13 cellular contexts compared by ENCODE assay signal in the genomic region with DNA sequence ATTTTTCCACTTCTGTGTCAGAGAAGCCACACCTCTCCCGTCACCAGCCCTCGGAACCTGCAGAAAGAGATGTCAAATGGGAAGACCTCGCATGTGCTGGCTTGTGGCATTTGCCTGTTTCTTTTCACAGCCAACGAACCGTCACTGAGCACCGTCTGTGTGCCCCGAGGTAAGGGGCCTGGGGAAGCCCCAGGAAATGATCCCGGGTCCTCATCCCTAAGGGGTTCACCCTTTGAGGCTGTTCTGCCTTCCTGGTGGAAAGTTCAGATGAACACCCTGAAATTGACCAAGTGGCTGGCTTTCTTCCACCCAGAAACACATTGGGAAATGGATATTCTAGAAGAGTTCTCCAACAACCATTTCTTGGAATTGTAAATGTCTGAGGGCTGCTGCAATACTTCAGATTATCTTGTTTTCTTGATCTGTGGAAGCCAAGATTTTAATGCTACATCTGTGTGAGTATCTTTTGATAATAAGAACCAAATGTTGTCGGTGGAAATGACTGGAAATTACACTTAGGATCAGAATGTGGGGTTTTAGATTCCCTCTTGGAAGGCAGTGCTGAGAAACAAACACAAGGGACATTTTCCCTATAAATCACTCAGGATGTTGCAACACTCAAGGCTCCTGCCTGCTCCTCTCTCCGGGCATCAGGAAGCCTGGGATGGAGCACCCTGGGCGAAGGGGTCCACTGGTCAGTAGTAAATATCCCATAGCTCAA. TPM values are rescaled to one million over a fixed set of nuclear protein-coding genes. Genes with fewer than 3 reads are reported as not detected.
DNase-seq lines count a peak whose midpoint lies in the region; ATAC-seq, FAIRE-seq and TF ChIP-seq lines count a peak whose summit lies in the region.
"Had no signal": no experiment of that assay in that cellular context is flagged by ENCODE, and none has a peak within 500 bp of the region (broad histone marks: within the 10 kb centered on the region; RNA-seq: fewer than 3 reads in every experiment).

No MANE protein-coding gene starts in this region.

- no peak for FAIRE-seq in small intestine (lab: Jason Lieb, UNC)

- POLR2A ChIA-PET in PC-9 (lab: Charles Lee; ENCODE audit: unreplicated experiment) = no interaction called here

- H3K36me3 Mint-ChIP-seq in stimulated activated naive B cell treated with anti-CD40 and anti-IgM and Interleukin-4, amounts not matched to agents 10 μg/mL and 1 μg/mL and 100 μg/mL, for 72 hours = no peaks in the 10 kb centered on the region
- H3K36me3 Mint-ChIP-seq: CD14-positive monocyte had no signal

- no peak overlapping the region for H3K27ac Mint-ChIP-seq in stimulated activated naive B cell treated with anti-CD40 and anti-IgM and Interleukin-4, amounts not matched to agents 10 μg/mL and 1 μg/mL and 100 μg/mL, for 72 hours
- H3K27ac Mint-ChIP-seq: CD14-positive monocyte had no signal

- no peaks in the 10 kb centered on the region for H3K79me2 ChIP-seq in PC-9 (ENCODE audit: low read depth)

- no TSS peak for BruUV-seq in PC-9 (replicated peaks; lab: Mats Ljungman, UMichigan)

- TF ChIP-seq POLR2A in gastrocnemius medialis (IDR thresholded peaks at IDR 0.05) = no peak

- no peak overlapping the region for H2AFZ ChIP-seq in PC-9

- no peak overlapping the region for H3K4me3 Mint-ChIP-seq in stimulated activated naive B cell treated with anti-CD40 and anti-IgM and Interleukin-4, amounts not matched to agents 10 μg/mL and 1 μg/mL and 100 μg/mL, for 72 hours
- H3K4me3 Mint-ChIP-seq: CD14-positive monocyte had no signal

- peak; percentile 99 for DNase-seq in EH (ENCODE audit: low read depth)
- peak in 1 of 2 donors; percentile 76 for DNase-seq in ascending aorta (ENCODE audit: low spot score in 2 of 2)
- no peak for DNase-seq in left ventricle myocardium inferior
- DNase-seq in gastrocnemius medialis = peak in 1 of 2 donors; percentile 36
- DNase-seq in small intestine = no peak
- no peak for DNase-seq in PC-9
- no peak for DNase-seq in CD1c-positive myeloid dendritic cell (ENCODE audit: extremely low spot score)
- DNase-seq in stimulated activated naive B cell treated with anti-CD40 and anti-IgM and Interleukin-4, amounts not matched to agents 10 μg/mL and 1 μg/mL and 100 μg/mL, for 72 hours = no peak
- DNase-seq: activated naive CD4-positive, alpha-beta T cell treated with anti-CD3 and anti-CD28 coated beads, Interleukin-2, amount 50 U/mL, for 16 hours; kidney glomerular epithelial cell; NCI-H1048; NCI-H526 treated with DMSO at 0.1 percent for 48 hours had no signal

- 0 out of 2 replicates have a peak, but pooled peaks cover 3% of the 10 kb centered on the region for H3F3A ChIP-seq in PC-9 (ENCODE audit: insufficient read depth, low read depth)

- no peaks in the 10 kb centered on the region for H4K20me1 ChIP-seq in PC-9 (ENCODE audit: insufficient read depth)

- peaks cover 15 to 25% of the 10 kb centered on the region in 2 donors for H3K27me3 Mint-ChIP-seq in stimulated activated naive B cell treated with anti-CD40 and anti-IgM and Interleukin-4, amounts not matched to agents 10 μg/mL and 1 μg/mL and 100 μg/mL, for 72 hours

- no peaks in the 10 kb centered on the region for H3K9me3 Mint-ChIP-seq in stimulated activated naive B cell treated with anti-CD40 and anti-IgM and Interleukin-4, amounts not matched to agents 10 μg/mL and 1 μg/mL and 100 μg/mL, for 72 hours
- H3K9me3 Mint-ChIP-seq: CD14-positive monocyte had no signal

- H3K9me2 ChIP-seq in PC-9 (ENCODE audit: insufficient read depth) = no peaks in the 10 kb centered on the region

- CTCF ChIA-PET in PC-9 (lab: Charles Lee) = no interaction called here

- H3K27ac ChIP-seq in ascending aorta (peak overlapping the region; percentile 64 to 69), left ventricle myocardium inferior (replicated peaks) (peak overlapping the region; percentile 79), gastrocnemius medialis (peak overlapping the region in 3 of 4 donors; percentile 17 to 59 (median 54)), small intestine (ENCODE audit: low read depth in 1 of 2, low read length in 1 of 2) (peak overlapping the region in 1 of 2 donors; percentile 58), PC-9 (no peak overlapping the region)

- intact Hi-C loops in ascending aorta (cut with DNase I) = no loop called here
- intact Hi-C loops in left ventricle myocardium inferior (cut with micrococcal nuclease) = no loop called here
- intact Hi-C loops in gastrocnemius medialis (cut with DNase I; ENCODE audit: low total_unique reads) = loop anchor here (5.0 kb wide), 1 partner anchor 61 kb away; no protein-coding TSS in a partner anchor
- intact Hi-C loops in PC-9 (cut with micrococcal nuclease; ENCODE audit: unreplicated experiment) = no loop called here

- peak; percentile 68 to 73 for ATAC-seq in gastrocnemius medialis
- no peak for ATAC-seq in stimulated activated naive B cell treated with anti-CD40 and anti-IgM and Interleukin-4, amounts not matched to agents 10 μg/mL and 1 μg/mL and 100 μg/mL, for 72 hours (replicated peaks)

- 62 to 78% (median 67%) methylated on average over 11 of the region's 11 CpGs for WGBS in small intestine, 3 donors

- H3K4me1 ChIP-seq in ascending aorta (peaks cover 11 to 28% of the 10 kb centered on the region in 2 donors), left ventricle myocardium inferior (peaks cover 13% of the 10 kb centered on the region), gastrocnemius medialis (no peaks in the 10 kb centered on the region), small intestine (ENCODE audit: control insufficient read depth in 2 of 2, insufficient read depth in 1 of 2, low read depth in 1 of 2, low read length in 1 of 2) (no peaks in the 10 kb centered on the region), PC-9 (replicated peaks; ENCODE audit: insufficient read depth) (no peaks in the 10 kb centered on the region)

- H3K4me1 Mint-ChIP-seq in stimulated activated naive B cell treated with anti-CD40 and anti-IgM and Interleukin-4, amounts not matched to agents 10 μg/mL and 1 μg/mL and 100 μg/mL, for 72 hours = no peaks in the 10 kb centered on the region
- H3K4me1 Mint-ChIP-seq: CD14-positive monocyte had no signal

- H3K4me3 ChIP-seq in ascending aorta (no peak overlapping the region), left ventricle myocardium inferior (no peak overlapping the region), gastrocnemius medialis (no peak overlapping the region), small intestine (ENCODE audit: low read depth in 1 of 2, low read length in 2 of 2) (no peak overlapping the region), PC-9 (no peak overlapping the region)

- H3K9me3 ChIP-seq in ascending aorta (no peaks in the 10 kb centered on the region), left ventricle myocardium inferior (replicated peaks) (no peaks in the 10 kb centered on the region), gastrocnemius medialis (no peaks in the 10 kb centered on the region), small intestine (ENCODE audit: control insufficient read depth, low read depth) (no peaks in the 10 kb centered on the region), PC-9 (ENCODE audit: insufficient read depth, low read depth) (no peaks in the 10 kb centered on the region)

- no peaks in the 10 kb centered on the region for H3K36me3 ChIP-seq in ascending aorta
- H3K36me3 ChIP-seq in left ventricle myocardium inferior = no peaks in the 10 kb centered on the region
- no peaks in the 10 kb centered on the region for H3K36me3 ChIP-seq in gastrocnemius medialis
- no peaks in the 10 kb centered on the region for H3K36me3 ChIP-seq in small intestine (ENCODE audit: control insufficient read depth in 2 of 2, insufficient read depth in 2 of 2, low read length in 2 of 2)
- H3K36me3 ChIP-seq in PC-9 (ENCODE audit: low read depth) = no peaks in the 10 kb centered on the region

- TF ChIP-seq CTCF in ascending aorta (IDR thresholded peaks at IDR 0.05) (no peak), left ventricle myocardium inferior (IDR thresholded peaks at IDR 0.05; ENCODE audit: borderline replicate concordance) (no peak), gastrocnemius medialis (IDR thresholded peaks at IDR 0.05 in 4 of 5, conservative IDR thresholded peaks at IDR 0.05 in 1 of 5) (no peak), PC-9 (conservative IDR thresholded peaks at IDR 0.05) (no peak)

- H3K4me2 ChIP-seq in PC-9 = no peak overlapping the region

- in situ Hi-C loops in gastrocnemius medialis (cut with MboI; ENCODE audit: low sequenced_read_pairs in 4 of 4) = no loop called here

- H3K27me3 ChIP-seq in ascending aorta (no peaks in the 10 kb centered on the region), left ventricle myocardium inferior (ENCODE audit: low read depth) (peaks cover 38% of the 10 kb centered on the region), gastrocnemius medialis (no peaks in the 10 kb centered on the region), small intestine (ENCODE audit: control insufficient read depth in 2 of 2, insufficient read depth in 2 of 2, low read length in 2 of 2) (no peaks in the 10 kb centered on the region), PC-9 (ENCODE audit: insufficient read depth, low read depth) (no peaks in the 10 kb centered on the region)

RNA-seq across cellular contexts. Expression of a gene that starts 37.6 kb away (rescaled TPM):
- total RNA-seq in ascending aorta (not detected), left ventricle myocardium inferior (not detected), gastrocnemius medialis (not detected), PC-9 (2021) (4.0 and 11.0 TPM in 2 replicates)
- polyA plus RNA-seq in small intestine = 1 to 10 TPM in 1 of 3 donors, not detected in 2; 1.9 TPM
- polyA plus RNA-seq: CD14-positive monocyte had no signal

RNA-seq across cellular contexts. Expression of a gene that starts 37.7 kb away (rescaled TPM):
- total RNA-seq in ascending aorta (not detected), left ventricle myocardium inferior (not detected), gastrocnemius medialis (not detected), PC-9 (2021) (0.28 and 0.31 TPM in 2 replicates)
- polyA plus RNA-seq in small intestine = under 1 TPM in 1 of 3 donors, not detected in 2; 0.04 TPM
- polyA plus RNA-seq: CD14-positive monocyte had no signal

RNA-seq across cellular contexts. Expression of a gene that starts 51.6 kb away (rescaled TPM):
- total RNA-seq in ascending aorta (580 TPM), left ventricle myocardium inferior (82.8 TPM), gastrocnemius medialis (10 to 100 TPM; 12.5 to 37.1 (median 19.2) TPM), PC-9 (2021) (158 and 167 TPM in 2 replicates)
- 100 to 1,000 TPM in 1 of 3 donors, 1 to 10 TPM in 1, under 1 TPM in 1; 0.89 to 144 (median 7.8) TPM for polyA plus RNA-seq in small intestine

Comparison
In these comparisons a context has a peak if more than half of its experiments do, and no peak if none do; other contexts are left out.
1. ATAC-seq: peak in gastrocnemius medialis (2 of 2); none in stimulated activated naive B cell treated with anti-CD40 and anti-IgM and Interleukin-4, amounts not matched to agents 10 μg/mL and 1 μg/mL and 100 μg/mL, for 72 hours (0 of 2).